ENCODE assay signal across 8 cellular contexts in genomic region chr1:89023026-89023425, GRCh38. TPM values are rescaled to one million over a fixed set of nuclear protein-coding genes. Genes with fewer than 3 reads are reported as not detected.
DNase-seq lines count a peak whose midpoint lies in the region; ATAC-seq and TF ChIP-seq lines count a peak whose summit lies in the region.

No MANE protein-coding gene starts in this region.

- no peak for DNase-seq in activated naive CD4-positive, alpha-beta T cell treated with anti-CD3 and anti-CD28 coated beads for 36 hours
- no peak for DNase-seq in activated naive CD4-positive, alpha-beta T cell treated with Interleukin-2 at 50 U/mL for 16 hours
- no peak for DNase-seq in activated CD8-positive, alpha-beta T cell treated with anti-CD3 and anti-CD28 coated beads, Interleukin-2, amount 10 ng/mL, durations not matched to agents 7 days and 5 days
- DNase-seq in upper lobe of left lung (no peak), GM19240 (ENCODE audit: insufficient read length, low spot score) (no peak), retina (no peak), left lobe of liver (ENCODE audit: low spot score) (no peak)

- no peaks in the 10 kb centered on the region for H3K9me3 ChIP-seq in upper lobe of left lung

- no peak for TF ChIP-seq EP300 in upper lobe of left lung (IDR thresholded peaks at IDR 0.05)

- peaks cover 48% of the 10 kb centered on the region for H3K4me1 Mint-ChIP-seq in activated naive CD4-positive, alpha-beta T cell treated with anti-CD3 and anti-CD28 coated beads for 36 hours (ENCODE audit: low read depth)
- H3K4me1 Mint-ChIP-seq in activated CD8-positive, alpha-beta T cell treated with anti-CD3 and anti-CD28 coated beads, Interleukin-2, amount 10 ng/mL, durations not matched to agents 7 days and 5 days (ENCODE audit: low read depth) = peaks cover 38% of the 10 kb centered on the region

- no peaks in the 10 kb centered on the region for H3K27me3 ChIP-seq in layer of hippocampus (ENCODE audit: control insufficient read depth, insufficient read depth, low read length)
- H3K27me3 ChIP-seq in upper lobe of left lung = no peaks in the 10 kb centered on the region

- peak; percentile 34 for ATAC-seq in activated CD8-positive, alpha-beta T cell treated with anti-CD3 and anti-CD28 coated beads, Interleukin-2, amount 10 ng/mL, durations not matched to agents 7 days and 5 days
- ATAC-seq in upper lobe of left lung (ENCODE audit: low FRiP score in 2 of 2) = no peak
- ATAC-seq in left lobe of liver = no peak

- intact Hi-C loops in activated naive CD4-positive, alpha-beta T cell treated with anti-CD3 and anti-CD28 coated beads for 36 hours (cut with micrococcal nuclease) = no loop called here

- TF ChIP-seq POLR2A in upper lobe of left lung (IDR thresholded peaks at IDR 0.05) = no peak

- H3K27ac ChIP-seq in layer of hippocampus (ENCODE audit: low read depth, low read length) = peak overlapping the region; percentile 39
- peak overlapping the region; percentile 84 to 90 (median 89) for H3K27ac ChIP-seq in upper lobe of left lung

- peaks cover 11% of the 10 kb centered on the region for H3K9me3 Mint-ChIP-seq in activated naive CD4-positive, alpha-beta T cell treated with anti-CD3 and anti-CD28 coated beads for 36 hours
- H3K9me3 Mint-ChIP-seq in activated CD8-positive, alpha-beta T cell treated with anti-CD3 and anti-CD28 coated beads, Interleukin-2, amount 10 ng/mL, durations not matched to agents 7 days and 5 days (ENCODE audit: insufficient read depth) = peaks cover 15% of the 10 kb centered on the region

- no peak for TF ChIP-seq CTCF in upper lobe of left lung (IDR thresholded peaks at IDR 0.05)

- H3K4me3 Mint-ChIP-seq in activated naive CD4-positive, alpha-beta T cell treated with anti-CD3 and anti-CD28 coated beads for 36 hours = peak overlapping the region; percentile 73
- H3K4me3 Mint-ChIP-seq in activated CD8-positive, alpha-beta T cell treated with anti-CD3 and anti-CD28 coated beads, Interleukin-2, amount 10 ng/mL, durations not matched to agents 7 days and 5 days = peak overlapping the region; percentile 79

- peak overlapping the region in 3 of 4 donors; percentile 46 to 66 (median 66) for H3K4me3 ChIP-seq in upper lobe of left lung

- H3K27me3 Mint-ChIP-seq in activated naive CD4-positive, alpha-beta T cell treated with anti-CD3 and anti-CD28 coated beads for 36 hours (ENCODE audit: low read depth) = peaks cover 3% of the 10 kb centered on the region
- H3K27me3 Mint-ChIP-seq in activated CD8-positive, alpha-beta T cell treated with anti-CD3 and anti-CD28 coated beads, Interleukin-2, amount 10 ng/mL, durations not matched to agents 7 days and 5 days (ENCODE audit: low read depth) = no peaks in the 10 kb centered on the region

- H3K36me3 ChIP-seq in upper lobe of left lung = peaks cover 0 to 18% (median 5%) of the 10 kb centered on the region in 4 donors

- peaks cover 12 to 27% (median 22%) of the 10 kb centered on the region in 4 donors for H3K4me1 ChIP-seq in upper lobe of left lung

- POLR2A ChIA-PET in activated CD8-positive, alpha-beta T cell treated with anti-CD3 and anti-CD28 coated beads, Interleukin-2, amount 10 ng/mL, durations not matched to agents 7 days and 5 days (lab: Charles Lee) = interaction anchor here (0.9 to 2.3 kb wide), 10 partner anchors 18 to 820 kb away, joined by 4 to 12 read pairs (median 8); partner anchors contain the start of genes GBP1, GBP2 and GBP5

- CTCF ChIA-PET in activated naive CD4-positive, alpha-beta T cell treated with anti-CD3 and anti-CD28 coated beads for 36 hours (lab: Charles Lee) = interaction anchor here (0.9 to 2.4 kb wide), 9 partner anchors 12 to 434 kb away, joined by 3 to 11 read pairs (median 7); partner anchors contain the start of gene GBP5
- CTCF ChIA-PET in activated CD8-positive, alpha-beta T cell treated with anti-CD3 and anti-CD28 coated beads, Interleukin-2, amount 10 ng/mL, durations not matched to agents 7 days and 5 days (lab: Charles Lee) = interaction anchor here (0.9 to 2.6 kb wide), 7 partner anchors 9 to 335 kb away, joined by 3 to 14 read pairs (median 4); partner anchors contain the start of gene GBP1

- peak overlapping the region; percentile 72 for H3K27ac Mint-ChIP-seq in activated naive CD4-positive, alpha-beta T cell treated with anti-CD3 and anti-CD28 coated beads for 36 hours
- H3K27ac Mint-ChIP-seq in activated CD8-positive, alpha-beta T cell treated with anti-CD3 and anti-CD28 coated beads, Interleukin-2, amount 10 ng/mL, durations not matched to agents 7 days and 5 days = peak overlapping the region; percentile 82

- peaks cover 13% of the 10 kb centered on the region for H3K36me3 Mint-ChIP-seq in activated naive CD4-positive, alpha-beta T cell treated with anti-CD3 and anti-CD28 coated beads for 36 hours (ENCODE audit: low read depth)
- peaks cover 48% of the 10 kb centered on the region for H3K36me3 Mint-ChIP-seq in activated CD8-positive, alpha-beta T cell treated with anti-CD3 and anti-CD28 coated beads, Interleukin-2, amount 10 ng/mL, durations not matched to agents 7 days and 5 days (ENCODE audit: low read depth)

RNA-seq across cellular contexts. Expression of gene GBP3, which starts 0.4 kb away (rescaled TPM):
- 1 to 10 TPM; 1.4 to 1.8 TPM for total RNA-seq in activated naive CD4-positive, alpha-beta T cell treated with anti-CD3 and anti-CD28 coated beads for 36 hours
- 10 to 100 TPM; 16.7 to 18.9 TPM for total RNA-seq in activated CD8-positive, alpha-beta T cell treated with anti-CD3 and anti-CD28 coated beads, Interleukin-2, amount 10 ng/mL, durations not matched to agents 7 days and 5 days
- total RNA-seq in upper lobe of left lung = 10 to 100 TPM; 17.9 to 47.1 (median 28.0) TPM
- total RNA-seq in left lobe of liver = 4.3 TPM

RNA-seq across cellular contexts. Expression of gene KYAT3, which starts 30.6 kb away (rescaled TPM):
- total RNA-seq in activated naive CD4-positive, alpha-beta T cell treated with anti-CD3 and anti-CD28 coated beads for 36 hours = 10 to 100 TPM; 52.4 to 56.4 TPM
- total RNA-seq in activated CD8-positive, alpha-beta T cell treated with anti-CD3 and anti-CD28 coated beads, Interleukin-2, amount 10 ng/mL, durations not matched to agents 7 days and 5 days = 10 to 100 TPM; 30.4 to 31.2 TPM
- total RNA-seq in upper lobe of left lung (10 to 100 TPM in 5 of 6 donors, 1 to 10 TPM in 1; 6.5 to 31.9 (median 18.8) TPM), left lobe of liver (9.0 TPM)

RNA-seq across cellular contexts. Expression of gene RBMXL1, which starts 30.6 kb away (rescaled TPM):
- total RNA-seq in activated naive CD4-positive, alpha-beta T cell treated with anti-CD3 and anti-CD28 coated beads for 36 hours = 10 to 100 TPM; 20.7 to 22.0 TPM
- 10 to 100 TPM; 17.4 to 20.3 TPM for total RNA-seq in activated CD8-positive, alpha-beta T cell treated with anti-CD3 and anti-CD28 coated beads, Interleukin-2, amount 10 ng/mL, durations not matched to agents 7 days and 5 days
- total RNA-seq in upper lobe of left lung (10 to 100 TPM in 5 of 6 donors, 1 to 10 TPM in 1; 3.0 to 20.7 (median 14.5) TPM), left lobe of liver (7.6 TPM)

RNA-seq across cellular contexts. Expression of gene GBP1, which starts 42.0 kb away (rescaled TPM):
- 10 to 100 TPM; 48.2 to 52.8 TPM for total RNA-seq in activated naive CD4-positive, alpha-beta T cell treated with anti-CD3 and anti-CD28 coated beads for 36 hours
- total RNA-seq in activated CD8-positive, alpha-beta T cell treated with anti-CD3 and anti-CD28 coated beads, Interleukin-2, amount 10 ng/mL, durations not matched to agents 7 days and 5 days = 100 to 1,000 TPM; 146 to 147 TPM
- total RNA-seq in upper lobe of left lung (100 to 1,000 TPM in 1 of 6 donors, 10 to 100 TPM in 5; 19.4 to 104 (median 53.1) TPM), left lobe of liver (11.1 TPM)
